9 cellular contexts compared by ENCODE assay signal in the genomic region with DNA sequence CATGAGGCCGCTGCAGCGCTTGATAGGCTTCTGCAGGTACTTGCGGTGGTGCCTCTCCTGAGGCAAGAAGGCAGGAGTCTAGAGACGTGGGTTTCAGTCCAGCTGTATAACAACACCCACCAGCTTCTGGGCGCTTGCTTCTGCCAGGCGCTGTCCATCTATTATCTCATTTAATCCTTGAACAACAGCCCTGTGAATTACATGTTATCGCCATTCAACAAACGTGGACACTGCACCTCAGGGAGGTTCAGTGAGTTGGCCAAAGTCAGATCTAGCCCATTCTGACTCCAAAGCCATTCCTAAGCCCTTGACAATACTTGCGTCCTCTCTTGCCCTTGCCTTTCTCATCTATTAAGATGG. TPM values are rescaled to one million over a fixed set of nuclear protein-coding genes. Genes with fewer than 3 reads are reported as not detected.
DNase-seq lines count a peak whose midpoint lies in the region; ATAC-seq lines count a peak whose summit lies in the region.
"Had no signal": no experiment of that assay in that cellular context is flagged by ENCODE, and none has a peak within 500 bp of the region (broad histone marks: within the 10 kb centered on the region; RNA-seq: fewer than 3 reads in every experiment).

No MANE protein-coding gene starts in this region.

- H3K9me3 Mint-ChIP-seq in activated naive CD8-positive, alpha-beta T cell treated with anti-CD3 and anti-CD28 coated beads for 36 hours, result peaks cover 2% of the 10 kb centered on the region
- H3K9me3 Mint-ChIP-seq in immature natural killer cell, result peaks cover 0 to 11% (median under 1%) of the 10 kb centered on the region in 6 donors
- H3K9me3 Mint-ChIP-seq: HFFc6 had no signal

- peaks cover 6% of the 10 kb centered on the region for H3K4me1 Mint-ChIP-seq in activated naive CD8-positive, alpha-beta T cell treated with anti-CD3 and anti-CD28 coated beads for 36 hours
- peaks cover 0 to 18% of the 10 kb centered on the region in 2 donors for H3K4me1 Mint-ChIP-seq in immature natural killer cell

- DNase-seq in activated naive CD8-positive, alpha-beta T cell treated with anti-CD3 and anti-CD28 coated beads for 36 hours, result no peak
- DNase-seq in immature natural killer cell, result no peak
- DNase-seq in stimulated activated naive CD8-positive, alpha-beta T cell treated with anti-CD3 and anti-CD28 coated beads, Interleukin-15, Interleukin-2, amounts not matched to agents 100 U/mL and 50 U/mL, for 24 hours, result no peak
- no peak for DNase-seq in DMS153 (lab: John Stamatoyannopoulos, UW)
- DNase-seq in NCI-H1694 treated with DMSO at 0.1 percent for 48 hours (lab: John Stamatoyannopoulos, UW), result no peak
- no peak for DNase-seq in HK-2 (ENCODE audit: unreplicated experiment)
- DNase-seq: HFFc6 had no signal

- no peaks in the 10 kb centered on the region for H3K36me3 Mint-ChIP-seq in activated naive CD8-positive, alpha-beta T cell treated with anti-CD3 and anti-CD28 coated beads for 36 hours
- H3K36me3 Mint-ChIP-seq in immature natural killer cell, result peaks cover 0 to 8% (median 0%) of the 10 kb centered on the region in 3 donors

- peak; percentile 11 for ATAC-seq in HG03432 (IDR thresholded peaks at IDR 0.05; ENCODE audit: unreplicated experiment)
- ATAC-seq in stimulated activated naive CD8-positive, alpha-beta T cell treated with anti-CD3 and anti-CD28 coated beads, Interleukin-15, Interleukin-2, amounts not matched to agents 100 U/mL and 50 U/mL, for 24 hours, result peak; percentile 12
- ATAC-seq in HG02623 (IDR thresholded peaks at IDR 0.05; ENCODE audit: unreplicated experiment), result no peak

- H3K27ac Mint-ChIP-seq in activated naive CD8-positive, alpha-beta T cell treated with anti-CD3 and anti-CD28 coated beads for 36 hours, result no peak overlapping the region
- no peak overlapping the region for H3K27ac Mint-ChIP-seq in immature natural killer cell
- H3K27ac Mint-ChIP-seq: HFFc6 had no signal

- peak overlapping the region; percentile 49 for H3K4me3 Mint-ChIP-seq in activated naive CD8-positive, alpha-beta T cell treated with anti-CD3 and anti-CD28 coated beads for 36 hours
- H3K4me3 Mint-ChIP-seq in immature natural killer cell, result peak overlapping the region in 4 of 5 donors; percentile 54 to 63 (median 59)
- H3K4me3 Mint-ChIP-seq: HFFc6 had no signal

- peaks cover 58% of the 10 kb centered on the region for H3K27me3 Mint-ChIP-seq in activated naive CD8-positive, alpha-beta T cell treated with anti-CD3 and anti-CD28 coated beads for 36 hours
- peaks cover 10 to 41% (median 23%) of the 10 kb centered on the region in 3 donors for H3K27me3 Mint-ChIP-seq in immature natural killer cell (ENCODE audit: low read depth in 3 of 3)

RNA-seq across cellular contexts. Expression of gene FAM181B, which starts 0.4 kb away (rescaled TPM):
- not detected for total RNA-seq in activated naive CD8-positive, alpha-beta T cell treated with anti-CD3 and anti-CD28 coated beads for 36 hours
- polyA plus RNA-seq in immature natural killer cell, result not detected
- total RNA-seq: HFFc6 had no signal
